9 cellular contexts compared by ENCODE assay signal in genomic region chr11:9566561-9567063, GRCh38. TPM values are rescaled to one million over a fixed set of nuclear protein-coding genes. Genes with fewer than 3 reads are reported as not detected.
DNase-seq lines count a peak whose midpoint lies in the region; ATAC-seq and TF ChIP-seq lines count a peak whose summit lies in the region.
"Had no signal": no experiment of that assay in that cellular context is flagged by ENCODE, and none has a peak within 500 bp of the region (broad histone marks: within the 10 kb centered on the region; RNA-seq: fewer than 3 reads in every experiment).

No MANE protein-coding gene starts in this region.

- peaks cover 9% of the 10 kb centered on the region for H3K4me1 Mint-ChIP-seq in activated naive CD4-positive, alpha-beta T cell treated with anti-CD3 and anti-CD28 coated beads for 36 hours (ENCODE audit: low read depth)
- peaks cover 20% of the 10 kb centered on the region for H3K4me1 Mint-ChIP-seq in activated naive CD4-positive, alpha-beta T cell treated with anti-CD3 and anti-CD28 coated beads, Interleukin-2, amount 10 ng/mL, durations not matched to agents 7 days and 5 days
- H3K4me1 Mint-ChIP-seq in memory B cell (peaks cover 31% of the 10 kb centered on the region), endothelial cell (ENCODE audit: unreplicated experiment) (peaks cover 19% of the 10 kb centered on the region)

- H3K27ac Mint-ChIP-seq in activated naive CD4-positive, alpha-beta T cell treated with anti-CD3 and anti-CD28 coated beads for 36 hours = peak overlapping the region; percentile 57
- H3K27ac Mint-ChIP-seq in activated naive CD4-positive, alpha-beta T cell treated with anti-CD3 and anti-CD28 coated beads, Interleukin-2, amount 10 ng/mL, durations not matched to agents 7 days and 5 days = no peak overlapping the region
- peak overlapping the region; percentile 80 for H3K27ac Mint-ChIP-seq in memory B cell
- no peak overlapping the region for H3K27ac Mint-ChIP-seq in endothelial cell (ENCODE audit: unreplicated experiment)

- H3K4me3 Mint-ChIP-seq in activated naive CD4-positive, alpha-beta T cell treated with anti-CD3 and anti-CD28 coated beads for 36 hours = no peak overlapping the region
- no peak overlapping the region for H3K4me3 Mint-ChIP-seq in activated naive CD4-positive, alpha-beta T cell treated with anti-CD3 and anti-CD28 coated beads, Interleukin-2, amount 10 ng/mL, durations not matched to agents 7 days and 5 days
- H3K4me3 Mint-ChIP-seq in memory B cell = no peak overlapping the region
- H3K4me3 Mint-ChIP-seq in endothelial cell (ENCODE audit: unreplicated experiment) = no peak overlapping the region

- H3K4me3 ChIP-seq in coronary artery (peak overlapping the region; percentile 37), urinary bladder (ENCODE audit: low read depth, low read length) (no peak overlapping the region)
- H3K4me3 ChIP-seq: BLaER1 treated with 17β-estradiol and CSF1 and Interleukin-3, amounts not matched to agents 10 nM and 100 nM had no signal

- H3K36me3 Mint-ChIP-seq in activated naive CD4-positive, alpha-beta T cell treated with anti-CD3 and anti-CD28 coated beads for 36 hours (ENCODE audit: low read depth) = peaks cover under 1% of the 10 kb centered on the region
- peaks cover under 1% of the 10 kb centered on the region for H3K36me3 Mint-ChIP-seq in activated naive CD4-positive, alpha-beta T cell treated with anti-CD3 and anti-CD28 coated beads, Interleukin-2, amount 10 ng/mL, durations not matched to agents 7 days and 5 days
- peaks cover 6% of the 10 kb centered on the region for H3K36me3 Mint-ChIP-seq in memory B cell
- H3K36me3 Mint-ChIP-seq in endothelial cell (ENCODE audit: low read depth, unreplicated experiment) = no peaks in the 10 kb centered on the region

- H3K36me3 ChIP-seq in urinary bladder (ENCODE audit: insufficient read depth) = no peaks in the 10 kb centered on the region
- H3K36me3 ChIP-seq: BLaER1 treated with 17β-estradiol and CSF1 and Interleukin-3, amounts not matched to agents 10 nM and 100 nM had no signal

- TF ChIP-seq CTCF in coronary artery (IDR thresholded peaks at IDR 0.05) (no peak), endothelial cell (IDR thresholded peaks at IDR 0.05; ENCODE audit: unreplicated experiment) (no peak)

- peaks cover 2% of the 10 kb centered on the region for H3K27me3 Mint-ChIP-seq in activated naive CD4-positive, alpha-beta T cell treated with anti-CD3 and anti-CD28 coated beads for 36 hours (ENCODE audit: low read depth)
- H3K27me3 Mint-ChIP-seq in activated naive CD4-positive, alpha-beta T cell treated with anti-CD3 and anti-CD28 coated beads, Interleukin-2, amount 10 ng/mL, durations not matched to agents 7 days and 5 days = peaks cover 30% of the 10 kb centered on the region
- no peaks in the 10 kb centered on the region for H3K27me3 Mint-ChIP-seq in memory B cell
- peaks cover 1% of the 10 kb centered on the region for H3K27me3 Mint-ChIP-seq in endothelial cell (ENCODE audit: unreplicated experiment)

- WGBS in urinary bladder = 52% methylated on average over 3 of the region's 3 CpGs

- CTCF ChIA-PET in activated naive CD4-positive, alpha-beta T cell treated with anti-CD3 and anti-CD28 coated beads for 36 hours (lab: Charles Lee) = interaction anchor here (0.6 to 1.2 kb wide), 2 partner anchors 31 to 998 kb away, joined by 3 to 10 read pairs; no protein-coding TSS in a partner anchor
- CTCF ChIA-PET in activated naive CD4-positive, alpha-beta T cell treated with anti-CD3 and anti-CD28 coated beads, Interleukin-2, amount 10 ng/mL, durations not matched to agents 7 days and 5 days (lab: Charles Lee) = interaction anchor here (0.6 to 4.0 kb wide), 5 partner anchors 9 to 150 kb away, joined by 3 to 13 read pairs (median 3); no protein-coding TSS in a partner anchor

- H3K9me3 Mint-ChIP-seq in activated naive CD4-positive, alpha-beta T cell treated with anti-CD3 and anti-CD28 coated beads for 36 hours = peaks cover under 1% of the 10 kb centered on the region
- H3K9me3 Mint-ChIP-seq in activated naive CD4-positive, alpha-beta T cell treated with anti-CD3 and anti-CD28 coated beads, Interleukin-2, amount 10 ng/mL, durations not matched to agents 7 days and 5 days = peaks cover 5% of the 10 kb centered on the region
- peaks cover 5% of the 10 kb centered on the region for H3K9me3 Mint-ChIP-seq in memory B cell
- H3K9me3 Mint-ChIP-seq in endothelial cell (ENCODE audit: unreplicated experiment) = no peaks in the 10 kb centered on the region

- ATAC-seq in memory B cell (ENCODE audit: low read depth) (no peak), GM21390 (IDR thresholded peaks at IDR 0.05; ENCODE audit: unreplicated experiment) (no peak)

- DNase-seq in activated naive CD4-positive, alpha-beta T cell treated with anti-CD3 and anti-CD28 coated beads for 36 hours = no peak
- no peak for DNase-seq in activated naive CD4-positive, alpha-beta T cell treated with anti-CD3 and anti-CD28 coated beads, Interleukin-2, amount 10 ng/mL, durations not matched to agents 7 days and 5 days
- DNase-seq in coronary artery (ENCODE audit: low spot score) (no peak), memory B cell (ENCODE audit: low spot score in 2 of 2) (no peak), endothelial cell (ENCODE audit: low spot score) (no peak), substantia nigra (lab: John Stamatoyannopoulos, UW) (no peak)

- H3K4me1 ChIP-seq in urinary bladder (ENCODE audit: insufficient read depth) = peaks cover 2% of the 10 kb centered on the region

- intact Hi-C loops in activated naive CD4-positive, alpha-beta T cell treated with anti-CD3 and anti-CD28 coated beads for 36 hours (cut with micrococcal nuclease) = loop anchor here (1.0 to 10.0 kb wide), 8 partner anchors 8 to 652 kb away; partner anchors contain the start of gene AKIP1

- peak overlapping the region; percentile 88 to 93 for H3K27ac ChIP-seq in coronary artery
- peak overlapping the region; percentile 89 for H3K27ac ChIP-seq in urinary bladder (ENCODE audit: low read depth)
- H3K27ac ChIP-seq in substantia nigra (ENCODE audit: low read depth, low read length, poor library complexity, severe bottlenecking) = no peak overlapping the region

RNA-seq across cellular contexts. Expression of gene WEE1, which starts 6.9 kb away (rescaled TPM):
- 10 to 100 TPM; 41.8 to 46.6 TPM for total RNA-seq in activated naive CD4-positive, alpha-beta T cell treated with anti-CD3 and anti-CD28 coated beads for 36 hours
- total RNA-seq in urinary bladder = 95.5 TPM
- 25.1 TPM for polyA plus RNA-seq in urinary bladder
- 24.0 TPM for total RNA-seq in endothelial cell (ENCODE audit: unreplicated experiment)

Comparison
In these comparisons a context has a peak if more than half of its experiments do, and no peak if none do; other contexts are left out.
1. H3K27ac Mint-ChIP-seq: peak in activated naive CD4-positive, alpha-beta T cell treated with anti-CD3 and anti-CD28 coated beads for 36 hours (single experiment) and memory B cell (single experiment); none in activated naive CD4-positive, alpha-beta T cell treated with anti-CD3 and anti-CD28 coated beads, Interleukin-2, amount 10 ng/mL, durations not matched to agents 7 days and 5 days (single experiment) and endothelial cell (single experiment).